ENCODE assay signal across 8 cellular contexts in genomic region chr2:4673025-4673489, GRCh38.
DNase-seq lines count a peak whose midpoint lies in the region; ATAC-seq and TF ChIP-seq lines count a peak whose summit lies in the region.

No MANE protein-coding gene starts in this region.

- ATAC-seq in left ventricle myocardium superior (no peak), HG03139 (IDR thresholded peaks at IDR 0.05; ENCODE audit: unreplicated experiment) (no peak)

- H3K4me3 ChIP-seq in NB4 (ENCODE audit: low read depth, low read length): peak overlapping the region; percentile 9

- intact Hi-C loops in left ventricle myocardium superior (cut with micrococcal nuclease): no loop called here

- no peak for TF ChIP-seq CTCF in NB4 (IDR thresholded peaks at IDR 0.05; ENCODE audit: low read depth, low read length)

- DNase-seq in DMS53 (lab: John Stamatoyannopoulos, UW): peak; percentile 97
- DNase-seq in NB4 (ENCODE audit: low read depth): peak; percentile 38
- DNase-seq in NOMO-1 treated with dmso at 0.1 percent for 144 hours (lab: John Stamatoyannopoulos, UW; ENCODE audit: unreplicated experiment): peak; percentile 46
- peak; percentile 66 for DNase-seq in myocyte (ENCODE audit: low read depth)
- no peak for DNase-seq in left ventricle myocardium superior
- no peak for DNase-seq in effector CD8-positive, alpha-beta T cell (lab: John Stamatoyannopoulos, UW)
- DNase-seq in NCI-H446 (lab: John Stamatoyannopoulos, UW): no peak

- no peak for TF ChIP-seq POLR2A in NB4 (IDR thresholded peaks at IDR 0.05; ENCODE audit: extremely low read depth, insufficient read length)

Comparison
In these comparisons a context has a peak if more than half of its experiments do, and no peak if none do; other contexts are left out.
1. DNase-seq: peak in DMS53 (single experiment), NB4 (single experiment), NOMO-1 treated with dmso at 0.1 percent for 144 hours (single experiment) and myocyte (single experiment); none in left ventricle myocardium superior (single experiment), effector CD8-positive, alpha-beta T cell (single experiment) and NCI-H446 (0 of 2).